36 cellular contexts compared by ENCODE assay signal in the genomic region with DNA sequence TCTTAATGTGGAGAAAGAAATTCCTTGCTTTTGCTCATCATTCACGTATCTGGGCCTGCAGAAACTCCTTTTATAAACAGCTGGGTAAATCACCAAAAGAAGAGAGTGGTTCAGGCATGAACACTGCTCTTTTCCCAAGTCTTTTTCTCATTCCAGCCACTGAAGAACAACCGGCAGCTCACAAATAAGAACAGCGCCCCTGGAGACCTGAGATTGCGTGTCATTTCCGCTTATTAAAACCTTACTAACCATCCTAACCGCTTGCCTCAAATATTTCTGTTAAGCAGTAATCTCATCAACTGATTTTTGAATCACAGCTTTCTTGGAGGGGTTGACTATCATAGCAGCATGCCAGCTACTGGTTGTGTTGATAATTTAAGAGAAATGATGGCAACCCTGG.
"Had no signal": no experiment of that assay in that cellular context is flagged by ENCODE, and none has a peak within 500 bp of the region (broad histone marks: within the 10 kb centered on the region; RNA-seq: fewer than 3 reads in every experiment).

No MANE protein-coding gene starts in this region.

- H3K27me3 Mint-ChIP-seq: activated CD4-positive, alpha-beta memory T cell treated with anti-CD3 and anti-CD28 coated beads for 36 hours; activated naive CD8-positive, alpha-beta T cell treated with anti-CD3 and anti-CD28 coated beads for 36 hours; naive B cell; stimulated activated memory B cell treated with anti-CD40 and anti-IgM and Interleukin-4, amounts not matched to agents 10 μg/mL and 1 μg/mL and 100 μg/mL, for 72 hours; stimulated activated naive CD8-positive, alpha-beta T cell treated with anti-CD3 and anti-CD28 coated beads, Interleukin-15, amount 100 ng/mL, for 72 hours; type B pancreatic cell had no signal

- H3K9me3 Mint-ChIP-seq: activated CD4-positive, alpha-beta memory T cell treated with anti-CD3 and anti-CD28 coated beads for 36 hours; activated naive CD4-positive, alpha-beta T cell treated with anti-CD3 and anti-CD28 coated beads for 36 hours; activated T-helper 1 cell treated with anti-CD3 and anti-CD28 coated beads, Interleukin-12 subunit alpha, Interleukin-12 subunit beta, Interleukin-2, Interleukin-4 antibody, amounts not matched to agents 30 ng/mL and 10 ng/mL and 1 ng/mL, durations not matched to agents 14 hours and 24 hours and 36 hours; mesothelial cell of epicardium; stimulated activated memory B cell treated with anti-CD40 and anti-IgM and Interleukin-4, amounts not matched to agents 10 μg/mL and 1 μg/mL and 100 μg/mL, for 72 hours; stimulated activated naive CD8-positive, alpha-beta T cell treated with anti-CD3 and anti-CD28 coated beads, Interleukin-15, amount 100 ng/mL, for 72 hours; T-helper 2 cell treated with Interferon-gamma antibody and Interleukin-4, amounts not matched to agents 5 μg/mL and 100 μg/mL, for 36 hours; type B pancreatic cell had no signal

- H3K79me2 ChIP-seq: parathyroid adenoma had no signal

- H3K4me3 ChIP-seq: adrenal gland, gastrocnemius medialis, psoas muscle, sigmoid colon, smooth muscle cell, uterus had no signal

- H3K27me3 ChIP-seq: adrenal gland, gastrocnemius medialis, sigmoid colon, uterus had no signal

- H3K4me3 Mint-ChIP-seq: activated CD4-positive, alpha-beta memory T cell treated with anti-CD3 and anti-CD28 coated beads for 36 hours; activated naive CD4-positive, alpha-beta T cell treated with anti-CD3 and anti-CD28 coated beads for 36 hours; activated naive CD8-positive, alpha-beta T cell treated with anti-CD3 and anti-CD28 coated beads for 36 hours; activated T-helper 1 cell treated with anti-CD3 and anti-CD28 coated beads, Interleukin-12 subunit alpha, Interleukin-12 subunit beta, Interleukin-2, Interleukin-4 antibody, amounts not matched to agents 30 ng/mL and 10 ng/mL and 1 ng/mL, durations not matched to agents 14 hours and 24 hours and 36 hours; mesothelial cell of epicardium; naive B cell; stimulated activated memory B cell treated with anti-CD40 and anti-IgM and Interleukin-4, amounts not matched to agents 10 μg/mL and 1 μg/mL and 100 μg/mL, for 72 hours; stimulated activated naive CD8-positive, alpha-beta T cell treated with anti-CD3 and anti-CD28 coated beads, Interleukin-15, amount 100 ng/mL, for 72 hours; T-helper 2 cell treated with Interferon-gamma antibody and Interleukin-4, amounts not matched to agents 5 μg/mL and 100 μg/mL, for 36 hours; type B pancreatic cell had no signal

- H3K9ac ChIP-seq: parathyroid adenoma had no signal

- H3K4me1 Mint-ChIP-seq: mesothelial cell of epicardium; stimulated activated naive CD8-positive, alpha-beta T cell treated with anti-CD3 and anti-CD28 coated beads, Interleukin-15, amount 100 ng/mL, for 72 hours had no signal

- H3K4me1 ChIP-seq: adrenal gland, gastrocnemius medialis, psoas muscle, sigmoid colon, uterus had no signal

- ATAC-seq: gastrocnemius medialis; left cardiac atrium; psoas muscle; stimulated activated memory B cell treated with anti-CD40 and anti-IgM and Interleukin-4, amounts not matched to agents 10 μg/mL and 1 μg/mL and 100 μg/mL, for 72 hours; stimulated activated naive CD8-positive, alpha-beta T cell treated with anti-CD3 and anti-CD28 coated beads, Interleukin-15, amount 100 ng/mL, for 72 hours had no signal

- H3K27ac Mint-ChIP-seq: activated CD4-positive, alpha-beta memory T cell treated with anti-CD3 and anti-CD28 coated beads for 36 hours; activated naive CD8-positive, alpha-beta T cell treated with anti-CD3 and anti-CD28 coated beads for 36 hours; activated T-helper 1 cell treated with anti-CD3 and anti-CD28 coated beads, Interleukin-12 subunit alpha, Interleukin-12 subunit beta, Interleukin-2, Interleukin-4 antibody, amounts not matched to agents 30 ng/mL and 10 ng/mL and 1 ng/mL, durations not matched to agents 14 hours and 24 hours and 36 hours; mesothelial cell of epicardium; stimulated activated memory B cell treated with anti-CD40 and anti-IgM and Interleukin-4, amounts not matched to agents 10 μg/mL and 1 μg/mL and 100 μg/mL, for 72 hours; stimulated activated naive CD8-positive, alpha-beta T cell treated with anti-CD3 and anti-CD28 coated beads, Interleukin-15, amount 100 ng/mL, for 72 hours; T-helper 2 cell treated with Interferon-gamma antibody and Interleukin-4, amounts not matched to agents 5 μg/mL and 100 μg/mL, for 36 hours; type B pancreatic cell had no signal

- H3K36me3 ChIP-seq: adrenal gland, uterus had no signal

- FAIRE-seq: astrocyte, colon, endometrium, keratinocyte had no signal

- H2AFZ ChIP-seq: parathyroid adenoma had no signal

- H3K27ac ChIP-seq: adrenal gland, epithelial cell of prostate, gastrocnemius medialis, parathyroid adenoma, psoas muscle, sigmoid colon, uterus had no signal

- H3K4me2 ChIP-seq: smooth muscle cell had no signal

- DNase-seq: activated CD4-positive, alpha-beta memory T cell treated with anti-CD3 and anti-CD28 coated beads for 36 hours; activated CD4-positive, alpha-beta T cell treated with anti-CD3 and anti-CD28 coated beads for 48 hours; activated CD8-positive, alpha-beta memory T cell treated with anti-CD3 and anti-CD28 coated beads, Interleukin-2, amount 50 U/mL, for 4 hours; activated effector memory CD4-positive, alpha-beta T cell treated with anti-CD3 and anti-CD28 coated beads, Interleukin-2, amount 50 U/mL, for 16 hours; activated naive CD4-positive, alpha-beta T cell treated with anti-CD3 and anti-CD28 coated beads for 36 hours; activated naive CD8-positive, alpha-beta T cell treated with anti-CD3 and anti-CD28 coated beads for 36 hours; activated T-cell treated with anti-CD3 and anti-CD28 coated beads, Interleukin-2, amount 50 U/mL, for 1 hour; adrenal gland; dermis blood vessel endothelial cell; effector CD4-positive, alpha-beta T cell; gastrocnemius medialis; glutamatergic neuron; left cardiac atrium; mammary epithelial cell; naive B cell; occipital lobe; psoas muscle; sigmoid colon; stimulated activated CD4-positive, alpha-beta T cell treated with anti-CD3 and anti-CD28 coated beads, Interleukin-1b, Interleukin-23, amount 100 ng/mL, for 48 hours; stimulated activated CD4-positive, alpha-beta T cell treated with anti-CD3 and anti-CD28 coated beads, Interleukin-4, amount 100 ng/mL, for 4 hours; stimulated activated CD8-positive, alpha-beta memory T cell treated with anti-CD3 and anti-CD28 coated beads, Interleukin-4, amount 100 ng/mL, for 48 hours; stimulated activated naive CD8-positive, alpha-beta T cell treated with anti-CD3 and anti-CD28 coated beads, Interleukin-15, amount 100 ng/mL, for 72 hours; substantia nigra; uterus had no signal

- H3K9me3 ChIP-seq: adrenal gland, gastrocnemius medialis, psoas muscle, sigmoid colon, uterus had no signal
